ENCODE assay signal across 23 cellular contexts in genomic region chr15:47035756-47036155, GRCh38.
"Had no signal": no experiment of that assay in that cellular context is flagged by ENCODE, and none has a peak within 500 bp of the region (broad histone marks: within the 10 kb centered on the region; RNA-seq: fewer than 3 reads in every experiment).

No MANE protein-coding gene starts in this region.

- H3K4me1 ChIP-seq: breast epithelium had no signal

- DNase-seq: activated CD4-positive, alpha-beta T cell treated with anti-CD3 and anti-CD28 coated beads for 48 hours; activated CD4-positive, alpha-beta T cell treated with anti-CD3 and anti-CD28 coated beads, Interleukin-2, amount 50 U/mL, for 4 hours; activated CD4-positive, CD25-positive, alpha-beta regulatory T cell treated with anti-CD3 and anti-CD28 coated beads, Interleukin-2, amount 50 U/mL, for 72 hours; activated CD8-positive, alpha-beta memory T cell treated with anti-CD3 and anti-CD28 coated beads, Interleukin-2, amount 50 U/mL, for 48 hours; activated CD8-positive, alpha-beta T cell treated with anti-CD3 and anti-CD28 coated beads, Interleukin-2, amount 10 ng/mL, durations not matched to agents 7 days and 5 days; activated effector memory CD4-positive, alpha-beta T cell treated with Interleukin-2 at 50 U/mL for 16 hours; activated naive CD4-positive, alpha-beta T cell; activated T-cell treated with anti-CD3 and anti-CD28 coated beads, Interleukin-2, amount 50 U/mL, for 1 hour; aorta; central memory CD4-positive, alpha-beta T cell; MG63; MV-4-11; NCI-H1092 treated with DMSO at 0.1 percent for 48 hours; NCI-H1436 treated with DMSO at 0.1 percent for 48 hours; NCI-H187; NCI-H2081; NCI-H446; NCI-H524; SHP77 treated with DMSO at 0.1 percent for 48 hours had no signal

- ATAC-seq: activated CD8-positive, alpha-beta T cell treated with anti-CD3 and anti-CD28 coated beads, Interleukin-2, amount 10 ng/mL, durations not matched to agents 7 days and 5 days; WTC11 had no signal

- H3K36me3 ChIP-seq: breast epithelium, MG63 had no signal

- H3K4me1 Mint-ChIP-seq: activated naive CD4-positive, alpha-beta T cell treated with anti-CD3 and anti-CD28 coated beads, Interleukin-2, amount 50 U/mL, for 24 hours had no signal

- H3K9me3 ChIP-seq: breast epithelium, MG63 had no signal

- H3K4me3 Mint-ChIP-seq: activated CD8-positive, alpha-beta T cell treated with anti-CD3 and anti-CD28 coated beads, Interleukin-2, amount 10 ng/mL, durations not matched to agents 7 days and 5 days; activated naive CD4-positive, alpha-beta T cell treated with anti-CD3 and anti-CD28 coated beads, Interleukin-2, amount 50 U/mL, for 24 hours; T-helper 1 cell treated with Interleukin-12 subunit alpha and Interleukin-12 subunit beta and Interleukin-4 antibody, amounts not matched to agents 30 μg/mL and 1 μg/mL, for 36 hours; WTC11 had no signal

- H3K36me3 Mint-ChIP-seq: activated naive CD4-positive, alpha-beta T cell treated with anti-CD3 and anti-CD28 coated beads, Interleukin-2, amount 50 U/mL, for 24 hours; WTC11 had no signal

- H3K27ac Mint-ChIP-seq: activated CD8-positive, alpha-beta T cell treated with anti-CD3 and anti-CD28 coated beads, Interleukin-2, amount 10 ng/mL, durations not matched to agents 7 days and 5 days; activated naive CD4-positive, alpha-beta T cell treated with anti-CD3 and anti-CD28 coated beads, Interleukin-2, amount 50 U/mL, for 24 hours; T-helper 1 cell treated with Interleukin-12 subunit alpha and Interleukin-12 subunit beta and Interleukin-4 antibody, amounts not matched to agents 30 μg/mL and 1 μg/mL, for 36 hours; WTC11 had no signal

- H3K27ac ChIP-seq: breast epithelium had no signal

- H3K27me3 ChIP-seq: breast epithelium, MG63 had no signal

- H3K4me3 ChIP-seq: breast epithelium, MG63 had no signal
